1 cellular context compared by ENCODE assay signal in the genomic region with DNA sequence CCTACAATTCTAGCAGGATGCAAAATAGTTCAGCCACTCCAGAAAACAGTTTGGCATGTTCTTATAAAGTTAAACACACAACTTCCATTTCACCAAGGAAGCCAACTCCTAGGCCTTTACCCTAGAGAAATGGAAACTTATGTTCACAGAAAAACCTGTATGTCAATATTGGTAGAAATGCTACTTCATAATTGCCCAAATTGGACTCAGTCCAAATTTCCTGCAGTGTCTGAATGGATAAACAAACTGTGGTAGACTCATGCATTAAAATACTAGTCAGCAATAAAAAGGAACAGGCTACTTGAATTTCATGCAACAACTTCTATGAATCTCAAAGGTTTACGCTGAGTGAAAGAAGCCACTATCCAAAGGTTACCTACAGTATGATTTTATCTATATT.
TF ChIP-seq lines count a peak whose summit lies in the region.

No MANE protein-coding gene starts in this region.

TF ChIP-seq in GM23338, 12 proteins besides CTCF, POLR2A, EP300 and RAD21 (continued from another document):
- TF ChIP-seq REST (IDR thresholded peaks at IDR 0.05; ENCODE audit: unreplicated experiment), result no peak
- no peak for TF ChIP-seq NANOG (IDR thresholded peaks at IDR 0.05; ENCODE audit: borderline replicate concordance)
- no peak for TF ChIP-seq ZNF331 (CRISPR knock-in tag; IDR thresholded peaks at IDR 0.05; ENCODE audit: low read depth)
- TF ChIP-seq JUNB (IDR thresholded peaks at IDR 0.05; ENCODE audit: unreplicated experiment), result no peak
- no peak for TF ChIP-seq ZNF114 (CRISPR knock-in tag; IDR thresholded peaks at IDR 0.05)
- TF ChIP-seq STAT1 (IDR thresholded peaks at IDR 0.05; ENCODE audit: unreplicated experiment), result no peak
- no peak for TF ChIP-seq CREB1 (CRISPR knock-in tag; IDR thresholded peaks at IDR 0.05; ENCODE audit: low read depth)
